8 cellular contexts compared by ENCODE assay signal in genomic region chr12:77065361-77066204, GRCh38. TPM values are rescaled to one million over a fixed set of nuclear protein-coding genes. Genes with fewer than 3 reads are reported as not detected.
DNase-seq lines count a peak whose midpoint lies in the region; ATAC-seq, FAIRE-seq and TF ChIP-seq lines count a peak whose summit lies in the region.

Gene E2F7 (minus strand): TSS chr12:77065569. CDS start chr12:77064635, 934 bp downstream.

- POLR2A ChIA-PET in endothelial cell of umbilical vein (lab: Charles Lee), result no interaction called here

- peak within 1 kb of the TSS; percentile 77 for H2AFZ ChIP-seq in endothelial cell of umbilical vein (ENCODE audit: low read depth, low read length)

- ATAC-seq in GM21447 (IDR thresholded peaks at IDR 0.05; ENCODE audit: unreplicated experiment), result peak; percentile 70

- no peak for TF ChIP-seq CTCF in endothelial cell of umbilical vein (IDR thresholded peaks at IDR 0.05; ENCODE audit: extremely low read depth in 1 of 2, insufficient read depth in 1 of 2, low read depth in 1 of 2, low read length in 2 of 2)

- H3K4me3 ChIP-seq in HUES48 (ENCODE audit: low read depth, low read length) (peak within 1 kb of the TSS; percentile 89), endothelial cell of umbilical vein (replicated peaks in 1 of 3; ENCODE audit: insufficient read depth in 1 of 3, low read depth in 1 of 3, low read length in 3 of 3) (peak within 1 kb of the TSS; percentile 64 to 90 (median 83))

- H3K4me1 ChIP-seq in HUES48 (ENCODE audit: control insufficient read depth, insufficient read depth, low read length) (peaks cover 14% of the 10 kb centered on the region), endothelial cell of umbilical vein (ENCODE audit: control insufficient read depth, extremely low read depth, insufficient read depth, low read length) (peaks cover 30% of the 10 kb centered on the region)

- peaks cover 34% of the 10 kb centered on the region for H3K36me3 ChIP-seq in HUES48 (ENCODE audit: control insufficient read depth, insufficient read depth, low read length)
- H3K36me3 ChIP-seq in endothelial cell of umbilical vein (ENCODE audit: control insufficient read depth in 2 of 2, extremely low read depth in 1 of 2, insufficient read depth in 2 of 2, low read length in 2 of 2), result peaks cover 0 to 11% of the 10 kb centered on the region in 2 experiments

- CTCF ChIA-PET in endothelial cell of umbilical vein (lab: Charles Lee), result interaction anchor here (1.3 kb wide), 2 partner anchors 10 to 87 kb away, joined by 4 read pairs; no protein-coding TSS in a partner anchor

- FAIRE-seq in endothelial cell of umbilical vein (lab: Jason Lieb, UNC), result peak; percentile 77

- TF ChIP-seq POLR2A in endothelial cell of umbilical vein (IDR thresholded peaks at IDR 0.05; ENCODE audit: low read depth, low read length), result peak; percentile 70

- H3K27ac ChIP-seq in HUES48 (ENCODE audit: low read depth, low read length), result peak within 1 kb of the TSS; percentile 97
- peak within 1 kb of the TSS; percentile 35 for H3K27ac ChIP-seq in endothelial cell of umbilical vein (ENCODE audit: insufficient read depth, low read depth, low read length)

- peaks cover 39% of the 10 kb centered on the region for H3K79me2 ChIP-seq in endothelial cell of umbilical vein (ENCODE audit: control insufficient read depth, insufficient read depth, low read length)

- DNase-seq in D341Med (ENCODE audit: low spot score) (peak; percentile 99), NOMO-1 treated with dmso at 0.1 percent for 144 hours (lab: John Stamatoyannopoulos, UW; ENCODE audit: unreplicated experiment) (peak; percentile 88), endothelial cell of umbilical vein (ENCODE audit: low read depth, low spot score) (peak; percentile 91), midbrain (lab: John Stamatoyannopoulos, UW) (peak; percentile 74)
- peak; percentile 24 for DNase-seq in activated CD8-positive, alpha-beta memory T cell treated with anti-CD3 and anti-CD28 coated beads, Interleukin-2, amount 50 U/mL, for 1 hour (ENCODE audit: extremely low read depth)
- peak; percentile 80 to 83 for DNase-seq in stimulated activated CD8-positive, alpha-beta memory T cell treated with anti-CD3 and anti-CD28 coated beads, Interleukin-15, amount 100 ng/mL, for 48 hours (ENCODE audit: low read depth in 2 of 2)

- H3K9me3 ChIP-seq in HUES48 (ENCODE audit: control insufficient read depth, insufficient read depth, low read length) (no peaks in the 10 kb centered on the region), endothelial cell of umbilical vein (replicated peaks; ENCODE audit: control insufficient read depth, insufficient read depth, low read length) (no peaks in the 10 kb centered on the region)

- dilution Hi-C loops in endothelial cell of umbilical vein (cut with MboI; ENCODE audit: extremely low pct_ligation_motif_present, low sequenced_read_pairs), result no loop called here

- no peaks in the 10 kb centered on the region for H3K9me1 ChIP-seq in endothelial cell of umbilical vein (replicated peaks; ENCODE audit: control insufficient read depth, extremely low read depth, insufficient read depth, low read length)

- peak within 1 kb of the TSS; percentile 97 for H3K4me2 ChIP-seq in endothelial cell of umbilical vein (ENCODE audit: insufficient read depth, low read length)

- H3K27me3 ChIP-seq in HUES48 (ENCODE audit: control insufficient read depth, insufficient read depth, low read length) (no peaks in the 10 kb centered on the region), endothelial cell of umbilical vein (ENCODE audit: control insufficient read depth in 2 of 2, insufficient read depth in 2 of 2, low read length in 2 of 2) (no peaks in the 10 kb centered on the region)

- intact Hi-C loops in endothelial cell of umbilical vein (cut with micrococcal nuclease), result loop anchor here (1.0 to 5.0 kb wide), 5 partner anchors 37 to 260 kb away; no protein-coding TSS in a partner anchor

- TSS peak; percentile 52 for BruUV-seq in endothelial cell of umbilical vein (replicated peaks; lab: Mats Ljungman, UMichigan)

- H4K20me1 ChIP-seq in endothelial cell of umbilical vein (replicated peaks; ENCODE audit: control insufficient read depth, extremely low read depth, insufficient read depth, low read length), result no peaks in the 10 kb centered on the region

- peak within 1 kb of the TSS; percentile 90 for H3K9ac ChIP-seq in HUES48 (ENCODE audit: low read depth, low read length)
- peak within 1 kb of the TSS; percentile 87 for H3K9ac ChIP-seq in endothelial cell of umbilical vein (replicated peaks; ENCODE audit: extremely low read depth, insufficient read depth, low read length)

TF ChIP-seq in endothelial cell of umbilical vein, 7 proteins besides CTCF, POLR2A, EP300 and RAD21:
- TF ChIP-seq POLR2AphosphoS5 (IDR thresholded peaks at IDR 0.05; ENCODE audit: insufficient read depth, low read depth, low read length) (peak; percentile 66), FOS (IDR thresholded peaks at IDR 0.05; ENCODE audit: borderline replicate concordance, insufficient read depth, low read length) (no peak), MAX (IDR thresholded peaks at IDR 0.05; ENCODE audit: insufficient read depth, insufficient read length) (peak; percentile 37), JUN (IDR thresholded peaks at IDR 0.05; ENCODE audit: borderline replicate concordance, insufficient read depth, insufficient read length, low read depth) (no peak), EZH2 (IDR thresholded peaks at IDR 0.05; ENCODE audit: borderline replicate concordance, low read depth, low read length, severe bottlenecking) (no peak), MYC (IDR thresholded peaks at IDR 0.05; ENCODE audit: low read depth, low read length) (peak; percentile 40), GATA2 (IDR thresholded peaks at IDR 0.05; ENCODE audit: insufficient read depth, insufficient read length, low read depth, low read length) (no peak)

RNA-seq across cellular contexts. Expression of gene E2F7, which starts in this region (rescaled TPM):
- total RNA-seq in endothelial cell of umbilical vein, result 19.8 and 24.4 TPM in 2 replicates
- polyA plus RNA-seq in endothelial cell of umbilical vein, result 3.6 and 4.7 TPM in 2 replicates
- 5.2 and 6.3 TPM in 2 replicates for polyA plus RNA-seq in endothelial cell of umbilical vein (2011; cell fraction: cytosol; rRNA removed)
- 18.7 and 23.5 TPM in 2 replicates for polyA plus RNA-seq in endothelial cell of umbilical vein (2011; cell fraction: nucleus; rRNA removed)
- polyA plus RNA-seq in endothelial cell of umbilical vein (2012), result 4.5 and 9.6 TPM in 2 replicates
- 7.0 and 7.9 TPM in 2 replicates for polyA minus RNA-seq in endothelial cell of umbilical vein
- polyA minus RNA-seq in endothelial cell of umbilical vein (2011; cell fraction: cytosol; rRNA and poly(A)+ RNA removed), result 23.0 TPM
- 20.1 and 29.1 TPM in 2 replicates for polyA minus RNA-seq in endothelial cell of umbilical vein (2011; cell fraction: nucleus; rRNA and poly(A)+ RNA removed)

Comparison
In these comparisons a context has a peak if more than half of its experiments do, and no peak if none do; other contexts are left out.
1. Peak in every context shown above with its lines: DNase-seq, ATAC-seq, H3K4me3 ChIP-seq and H3K27ac ChIP-seq.
2. DNase-seq: peak in every context shown above with its lines; median percentile 99 in D341Med; 91 in endothelial cell of umbilical vein; 88 in NOMO-1 treated with dmso at 0.1 percent for 144 hours; 82 in stimulated activated CD8-positive, alpha-beta memory T cell treated with anti-CD3 and anti-CD28 coated beads, Interleukin-15, amount 100 ng/mL, for 48 hours; 74 in midbrain; 24 in activated CD8-positive, alpha-beta memory T cell treated with anti-CD3 and anti-CD28 coated beads, Interleukin-2, amount 50 U/mL, for 1 hour.